Comparison of ENCODE assay signal across 8 cellular contexts in genomic region chr11:65417702-65418430, GRCh38. TPM values are rescaled to one million over a fixed set of nuclear protein-coding genes. Genes with fewer than 3 reads are reported as not detected.
DNase-seq lines count a peak whose midpoint lies in the region; TF ChIP-seq lines count a peak whose summit lies in the region.

No MANE protein-coding gene starts in this region.

- peak overlapping the region; percentile 93 for H2AK5ac ChIP-seq in mesenchymal stem cell (ENCODE audit: low read length, severe bottlenecking)

- peaks cover 47% of the 10 kb centered on the region for H3K4me1 ChIP-seq in mesenchymal stem cell (ENCODE audit: control insufficient read depth, insufficient read depth, low read depth, low read length)
- H3K4me1 ChIP-seq in testis: peaks cover 61% of the 10 kb centered on the region

- H3K9ac ChIP-seq in SK-N-MC (ENCODE audit: insufficient read length): no peak overlapping the region
- H3K9ac ChIP-seq in mesenchymal stem cell (ENCODE audit: low read length): peak overlapping the region; percentile 99

- H3K4ac ChIP-seq in mesenchymal stem cell (ENCODE audit: low read depth in 1 of 2, low read length in 2 of 2): peak overlapping the region; percentile 97 to 99

- no peak for DNase-seq in GM12864 (ENCODE audit: low read depth)
- DNase-seq in SK-N-MC (ENCODE audit: low read depth, low spot score): no peak
- DNase-seq in mesenchymal stem cell: peak; percentile 68
- peak; percentile 64 for DNase-seq in testis
- DNase-seq in effector CD8-positive, alpha-beta T cell (lab: John Stamatoyannopoulos, UW): no peak
- DNase-seq in NCI-H1694 treated with DMSO at 0.1 percent for 48 hours (lab: John Stamatoyannopoulos, UW): no peak
- no peak for DNase-seq in NCI-H2227 treated with DMSO at 0.1 percent for 48 hours (lab: John Stamatoyannopoulos, UW)

- H3K9me3 ChIP-seq in SK-N-MC (ENCODE audit: low read depth, low read length) (no peaks in the 10 kb centered on the region), mesenchymal stem cell (ENCODE audit: control insufficient read depth, low read length) (no peaks in the 10 kb centered on the region), testis (no peaks in the 10 kb centered on the region)

- no peaks in the 10 kb centered on the region for H3K27me3 Mint-ChIP-seq in dendritic cell treated with granulocyte-macrophage colony-stimulating factor and Interleukin-4, amounts not matched to agents 40 ng/mL and 50 ng/mL, for 4 days

- H3K23ac ChIP-seq in mesenchymal stem cell (ENCODE audit: low read length in 2 of 2): peak overlapping the region in 1 of 2 experiments; percentile 86

- H2AFZ ChIP-seq in mesenchymal stem cell (ENCODE audit: low read depth, low read length): no peak overlapping the region

- intact Hi-C loops in dendritic cell treated with granulocyte-macrophage colony-stimulating factor and Interleukin-4, amounts not matched to agents 40 ng/mL and 50 ng/mL, for 4 days (cut with micrococcal nuclease): loop anchor here (1.0 to 10.0 kb wide), 5 partner anchors 7 to 79 kb away; partner anchors contain the start of gene SLC25A45
- intact Hi-C loops in testis (cut with DNase I; ENCODE audit: low total_unique reads): no loop called here

- peak overlapping the region; percentile 78 for H3K4me3 Mint-ChIP-seq in dendritic cell treated with granulocyte-macrophage colony-stimulating factor and Interleukin-4, amounts not matched to agents 40 ng/mL and 50 ng/mL, for 4 days

- peaks cover 64% of the 10 kb centered on the region for H3K4me1 Mint-ChIP-seq in dendritic cell treated with granulocyte-macrophage colony-stimulating factor and Interleukin-4, amounts not matched to agents 40 ng/mL and 50 ng/mL, for 4 days (ENCODE audit: low read depth)

- H3K4me2 ChIP-seq in mesenchymal stem cell (ENCODE audit: low read length, poor library complexity, severe bottlenecking): peak overlapping the region; percentile 79

- WGBS in mesenchymal stem cell: 44% methylated on average over 19 of the region's 19 CpGs
- 27 to 28% methylated on average over 19 of the region's 19 CpGs for WGBS in testis, 2 donors

- no peaks in the 10 kb centered on the region for H3K9me3 Mint-ChIP-seq in dendritic cell treated with granulocyte-macrophage colony-stimulating factor and Interleukin-4, amounts not matched to agents 40 ng/mL and 50 ng/mL, for 4 days

- no peak for TF ChIP-seq POLR2A in testis (IDR thresholded peaks at IDR 0.05)

- H3K4me3 ChIP-seq in GM12864 (ENCODE audit: low read depth, low read length): peak overlapping the region; percentile 97
- no peak overlapping the region for H3K4me3 ChIP-seq in SK-N-MC
- peak overlapping the region; percentile 34 to 81 for H3K4me3 ChIP-seq in mesenchymal stem cell (ENCODE audit: insufficient read depth in 1 of 2, low read depth in 1 of 2, low read length in 2 of 2)
- peak overlapping the region in 1 of 2 donors; percentile 32 for H3K4me3 ChIP-seq in testis

- peak overlapping the region; percentile 87 for H4K8ac ChIP-seq in mesenchymal stem cell (ENCODE audit: low read length)

- no peaks in the 10 kb centered on the region for H3K36me3 ChIP-seq in SK-N-MC (ENCODE audit: insufficient read depth, low read length)
- H3K36me3 ChIP-seq in mesenchymal stem cell (ENCODE audit: control insufficient read depth in 1 of 2, insufficient read depth in 2 of 2, low read depth in 1 of 2, low read length in 2 of 2): peaks cover 11 to 12% of the 10 kb centered on the region in 2 experiments
- H3K36me3 ChIP-seq in testis (ENCODE audit: low read depth, missing control alignments): no peaks in the 10 kb centered on the region

- peak overlapping the region; percentile 98 to 99 for H2BK12ac ChIP-seq in mesenchymal stem cell (ENCODE audit: low read length in 2 of 2)

- H3K18ac ChIP-seq in mesenchymal stem cell (ENCODE audit: low read depth in 1 of 2, low read length in 2 of 2): peak overlapping the region; percentile 86 to 97

- peaks cover 11% of the 10 kb centered on the region for H3K79me1 ChIP-seq in mesenchymal stem cell (replicated peaks; ENCODE audit: low read length, poor library complexity, severe bottlenecking)

- peak overlapping the region; percentile 100 for H3K27ac Mint-ChIP-seq in dendritic cell treated with granulocyte-macrophage colony-stimulating factor and Interleukin-4, amounts not matched to agents 40 ng/mL and 50 ng/mL, for 4 days

- H4K91ac ChIP-seq in mesenchymal stem cell (ENCODE audit: low read length): peak overlapping the region; percentile 100

- H3K27ac ChIP-seq in SK-N-MC: peak overlapping the region; percentile 99
- H3K27ac ChIP-seq in mesenchymal stem cell (ENCODE audit: low read length, poor library complexity, severe bottlenecking): peak overlapping the region; percentile 100
- peak overlapping the region; percentile 94 to 96 for H3K27ac ChIP-seq in testis

- H3K36me3 Mint-ChIP-seq in dendritic cell treated with granulocyte-macrophage colony-stimulating factor and Interleukin-4, amounts not matched to agents 40 ng/mL and 50 ng/mL, for 4 days (ENCODE audit: low read depth): peaks cover 41% of the 10 kb centered on the region

- peak overlapping the region; percentile 97 for H2BK120ac ChIP-seq in mesenchymal stem cell (ENCODE audit: low read depth, low read length)

- peak overlapping the region; percentile 100 for H2BK15ac ChIP-seq in mesenchymal stem cell (ENCODE audit: low read depth, poor library complexity, severe bottlenecking)

- H3K27me3 ChIP-seq in mesenchymal stem cell (ENCODE audit: control insufficient read depth in 1 of 2, insufficient read depth in 1 of 2, low read length in 2 of 2): no peaks in the 10 kb centered on the region
- no peaks in the 10 kb centered on the region for H3K27me3 ChIP-seq in testis

- H2BK5ac ChIP-seq in mesenchymal stem cell (ENCODE audit: low read depth, low read length, poor library complexity, severe bottlenecking): peak overlapping the region; percentile 46

- TF ChIP-seq CTCF in GM12864 (IDR thresholded peaks at IDR 0.05; ENCODE audit: low read depth, low read length, missing control alignments): no peak
- no peak for TF ChIP-seq CTCF in testis (IDR thresholded peaks at IDR 0.05)

- peak overlapping the region in 1 of 2 experiments; percentile 91 for H3K14ac ChIP-seq in mesenchymal stem cell (ENCODE audit: low read length in 2 of 2)

RNA-seq across cellular contexts. Expression of gene NEAT1, which starts 4.7 kb away (rescaled TPM):
- polyA plus RNA-seq in mesenchymal stem cell (2013, experiment 1 of 2): 51.2 TPM
- 44.5 TPM for polyA plus RNA-seq in mesenchymal stem cell (2013, experiment 2 of 2)
- 100 to 1,000 TPM; 230 to 243 TPM for total RNA-seq in testis
- 189 TPM for polyA plus RNA-seq in testis (ENCODE audit: insufficient read depth, low read depth, low replicate concordance)

RNA-seq across cellular contexts. Expression of gene FRMD8, which starts 31.4 kb away (rescaled TPM):
- polyA plus RNA-seq in mesenchymal stem cell (2013, experiment 1 of 2): 24.6 TPM
- polyA plus RNA-seq in mesenchymal stem cell (2013, experiment 2 of 2): 25.1 TPM
- total RNA-seq in testis: 100 to 1,000 TPM in 1 of 2 donors, 10 to 100 TPM in 1; 92.5 to 118 TPM
- polyA plus RNA-seq in testis (ENCODE audit: insufficient read depth, low read depth, low replicate concordance): 31.4 TPM

RNA-seq across cellular contexts. Expression of gene SLC25A45, which starts 35.4 kb away (rescaled TPM):
- 2.2 TPM for polyA plus RNA-seq in mesenchymal stem cell (2013, experiment 1 of 2)
- 1.9 TPM for polyA plus RNA-seq in mesenchymal stem cell (2013, experiment 2 of 2)
- 10 to 100 TPM; 10.1 to 10.6 TPM for total RNA-seq in testis
- 8.0 TPM for polyA plus RNA-seq in testis (ENCODE audit: insufficient read depth, low read depth, low replicate concordance)

Comparison
In these comparisons a context has a peak if more than half of its experiments do, and no peak if none do; other contexts are left out.
1. DNase-seq: peak in mesenchymal stem cell (single experiment) and testis (single experiment); none in GM12864 (single experiment), SK-N-MC (single experiment), effector CD8-positive, alpha-beta T cell (single experiment), NCI-H1694 treated with DMSO at 0.1 percent for 48 hours (single experiment) and NCI-H2227 treated with DMSO at 0.1 percent for 48 hours (single experiment).
2. Peak in every context shown above with its lines, with median percentiles within 50 percentile points of each other: H3K27ac ChIP-seq.